10 cellular contexts compared by ENCODE assay signal in genomic region chr11:3837793-3838192, GRCh38. TPM values are rescaled to one million over a fixed set of nuclear protein-coding genes. Genes with fewer than 3 reads are reported as not detected.
DNase-seq lines count a peak whose midpoint lies in the region; ATAC-seq, FAIRE-seq and TF ChIP-seq lines count a peak whose summit lies in the region.
"Had no signal": no experiment of that assay in that cellular context is flagged by ENCODE, and none has a peak within 500 bp of the region (broad histone marks: within the 10 kb centered on the region; RNA-seq: fewer than 3 reads in every experiment).

No MANE protein-coding gene starts in this region.

- TF ChIP-seq CTCF in left lung (IDR thresholded peaks at IDR 0.05) = no peak

- H3K36me3 Mint-ChIP-seq in stimulated activated naive CD8-positive, alpha-beta T cell treated with anti-CD3 and anti-CD28 coated beads, Interleukin-15, Interleukin-2, amounts not matched to agents 100 ng/mL and 50 ng/mL, for 24 hours (ENCODE audit: low read depth) = peaks cover 65% of the 10 kb centered on the region
- H3K36me3 Mint-ChIP-seq in activated naive CD4-positive, alpha-beta T cell treated with anti-CD3 and anti-CD28 coated beads, Interleukin-2, amount 50 U/mL, for 72 hours = peaks cover 43 to 55% of the 10 kb centered on the region in 2 donors

- H3K27me3 Mint-ChIP-seq in stimulated activated naive CD8-positive, alpha-beta T cell treated with anti-CD3 and anti-CD28 coated beads, Interleukin-15, Interleukin-2, amounts not matched to agents 100 ng/mL and 50 ng/mL, for 24 hours = no peaks in the 10 kb centered on the region

- no peak for DNase-seq in stimulated activated naive CD8-positive, alpha-beta T cell treated with anti-CD3 and anti-CD28 coated beads, Interleukin-15, Interleukin-2, amounts not matched to agents 100 U/mL and 50 U/mL, for 24 hours
- no peak for DNase-seq in activated naive CD4-positive, alpha-beta T cell treated with anti-CD3 and anti-CD28 coated beads, Interleukin-2, amount 50 U/mL, for 72 hours (ENCODE audit: low spot score in 2 of 2)
- DNase-seq in left lung (peak; percentile 75 to 78), RCC 7860 (ENCODE audit: low spot score) (no peak), NCI-H748 treated with DMSO at 0.1 percent for 48 hours (lab: John Stamatoyannopoulos, UW) (no peak), T1000 (lab: John Stamatoyannopoulos, UW) (no peak)
- DNase-seq in stimulated activated CD4-positive, alpha-beta T cell treated with anti-CD3 and anti-CD28 coated beads, Interleukin-2, amount 100 ng/mL, for 48 hours = no peak
- DNase-seq: NCI-H1436 had no signal

- H3K9me3 Mint-ChIP-seq in stimulated activated naive CD8-positive, alpha-beta T cell treated with anti-CD3 and anti-CD28 coated beads, Interleukin-15, Interleukin-2, amounts not matched to agents 100 ng/mL and 50 ng/mL, for 24 hours = no peaks in the 10 kb centered on the region
- no peaks in the 10 kb centered on the region for H3K9me3 Mint-ChIP-seq in activated naive CD4-positive, alpha-beta T cell treated with anti-CD3 and anti-CD28 coated beads, Interleukin-2, amount 50 U/mL, for 72 hours

- no peaks in the 10 kb centered on the region for H3K9me3 ChIP-seq in left lung
- H3K9me3 ChIP-seq: pancreas had no signal

- no peaks in the 10 kb centered on the region for H3K27me3 ChIP-seq in left lung
- H3K27me3 ChIP-seq: pancreas had no signal

- intact Hi-C loops in left lung (cut with DNase I) = no loop called here

- H3K36me3 ChIP-seq in left lung = peaks cover 0 to 19% of the 10 kb centered on the region in 2 donors
- H3K36me3 ChIP-seq: pancreas had no signal

- FAIRE-seq in RCC 7860 (lab: Jason Lieb, UNC) = no peak
- FAIRE-seq: pancreas had no signal

- peaks cover 39 to 79% of the 10 kb centered on the region in 2 donors for H3K4me1 ChIP-seq in left lung

- no peak for ATAC-seq in stimulated activated naive CD8-positive, alpha-beta T cell treated with anti-CD3 and anti-CD28 coated beads, Interleukin-15, Interleukin-2, amounts not matched to agents 100 U/mL and 50 U/mL, for 24 hours
- ATAC-seq in activated naive CD4-positive, alpha-beta T cell treated with anti-CD3 and anti-CD28 coated beads, Interleukin-2, amount 50 U/mL, for 72 hours = no peak
- ATAC-seq in left lung = peak; percentile 8

- peaks cover 73% of the 10 kb centered on the region for H3K4me1 Mint-ChIP-seq in stimulated activated naive CD8-positive, alpha-beta T cell treated with anti-CD3 and anti-CD28 coated beads, Interleukin-15, Interleukin-2, amounts not matched to agents 100 ng/mL and 50 ng/mL, for 24 hours (ENCODE audit: low read depth)

- H3K4me3 Mint-ChIP-seq in stimulated activated naive CD8-positive, alpha-beta T cell treated with anti-CD3 and anti-CD28 coated beads, Interleukin-15, Interleukin-2, amounts not matched to agents 100 ng/mL and 50 ng/mL, for 24 hours = peak overlapping the region; percentile 89

- peak overlapping the region; percentile 48 to 99 for H3K27ac ChIP-seq in left lung

- peak overlapping the region in 1 of 2 donors; percentile 88 for H3K4me3 ChIP-seq in left lung

- H3K27ac Mint-ChIP-seq in stimulated activated naive CD8-positive, alpha-beta T cell treated with anti-CD3 and anti-CD28 coated beads, Interleukin-15, Interleukin-2, amounts not matched to agents 100 ng/mL and 50 ng/mL, for 24 hours = peak overlapping the region; percentile 88
- peak overlapping the region; percentile 89 to 93 for H3K27ac Mint-ChIP-seq in activated naive CD4-positive, alpha-beta T cell treated with anti-CD3 and anti-CD28 coated beads, Interleukin-2, amount 50 U/mL, for 72 hours

RNA-seq across cellular contexts. Expression of gene RHOG, which starts 3.0 kb away (rescaled TPM):
- 100 to 1,000 TPM; 109 to 154 TPM for total RNA-seq in activated naive CD4-positive, alpha-beta T cell treated with anti-CD3 and anti-CD28 coated beads, Interleukin-2, amount 50 U/mL, for 72 hours
- 100 to 1,000 TPM in 1 of 2 donors, 10 to 100 TPM in 1; 57.1 to 109 TPM for total RNA-seq in left lung

RNA-seq across cellular contexts. Expression of gene STIM1, which starts 17.7 kb away (rescaled TPM):
- 10 to 100 TPM; 75.8 to 88.8 TPM for total RNA-seq in activated naive CD4-positive, alpha-beta T cell treated with anti-CD3 and anti-CD28 coated beads, Interleukin-2, amount 50 U/mL, for 72 hours
- 10 to 100 TPM; 50.9 to 52.9 TPM for total RNA-seq in left lung

RNA-seq across cellular contexts. Expression of gene PGAP2, which starts 29.4 kb away (rescaled TPM):
- total RNA-seq in activated naive CD4-positive, alpha-beta T cell treated with anti-CD3 and anti-CD28 coated beads, Interleukin-2, amount 50 U/mL, for 72 hours = 10 to 100 TPM; 27.1 to 33.5 TPM
- 10 to 100 TPM; 19.5 to 26.5 TPM for total RNA-seq in left lung

RNA-seq across cellular contexts. Expression of gene NUP98, which starts 40.4 kb away (rescaled TPM):
- total RNA-seq in activated naive CD4-positive, alpha-beta T cell treated with anti-CD3 and anti-CD28 coated beads, Interleukin-2, amount 50 U/mL, for 72 hours = 100 to 1,000 TPM in 1 of 2 donors, 10 to 100 TPM in 1; 98.0 to 131 TPM
- 10 to 100 TPM; 59.9 to 66.8 TPM for total RNA-seq in left lung

Comparison
In these comparisons a context has a peak if more than half of its experiments do, and no peak if none do; other contexts are left out.
1. DNase-seq: peak in left lung (2 of 2); none in stimulated activated naive CD8-positive, alpha-beta T cell treated with anti-CD3 and anti-CD28 coated beads, Interleukin-15, Interleukin-2, amounts not matched to agents 100 U/mL and 50 U/mL, for 24 hours (single experiment), activated naive CD4-positive, alpha-beta T cell treated with anti-CD3 and anti-CD28 coated beads, Interleukin-2, amount 50 U/mL, for 72 hours (0 of 2), RCC 7860 (single experiment), NCI-H748 treated with DMSO at 0.1 percent for 48 hours (single experiment), T1000 (single experiment) and stimulated activated CD4-positive, alpha-beta T cell treated with anti-CD3 and anti-CD28 coated beads, Interleukin-2, amount 100 ng/mL, for 48 hours (0 of 2).